Comparison of ENCODE assay signal across 8 cellular contexts in genomic region chr11:69297926-69298777, GRCh38. TPM values are rescaled to one million over a fixed set of nuclear protein-coding genes. Genes with fewer than 3 reads are reported as not detected.
DNase-seq lines count a peak whose midpoint lies in the region; ATAC-seq and TF ChIP-seq lines count a peak whose summit lies in the region.

No MANE protein-coding gene starts in this region.

- H3K4me2 ChIP-seq in PC-9: peak overlapping the region; percentile 98

- 0 out of 2 replicates have a peak, but pooled peaks cover 7% of the 10 kb centered on the region for H4K20me1 ChIP-seq in PC-9 (ENCODE audit: insufficient read depth)

- H3K79me2 ChIP-seq in PC-9 (ENCODE audit: low read depth): peaks cover 87% of the 10 kb centered on the region

- CTCF ChIA-PET in PC-9 (lab: Charles Lee): interaction anchor here (0.6 to 2.2 kb wide), 9 partner anchors 38 to 212 kb away, joined by 3 to 11 read pairs (median 3); no protein-coding TSS in a partner anchor

- H3K4me3 Mint-ChIP-seq in stimulated activated naive B cell treated with anti-CD40 and anti-IgM and Interleukin-4, amounts not matched to agents 10 μg/mL and 1 μg/mL and 100 μg/mL, for 72 hours: peak overlapping the region; percentile 57 to 63

- POLR2A ChIA-PET in PC-9 (lab: Charles Lee; ENCODE audit: unreplicated experiment): interaction anchor here (0.5 to 2.3 kb wide), 21 partner anchors 11 to 830 kb away, joined by 3 to 26 read pairs (median 4); no protein-coding TSS in a partner anchor

- intact Hi-C loops in PC-9 (cut with micrococcal nuclease; ENCODE audit: unreplicated experiment) (loop anchor here (1.0 to 10.0 kb wide), 12 partner anchors 17 to 377 kb away; partner anchors contain the start of gene LTO1), body of pancreas (cut with DNase I) (no loop called here)

- in situ Hi-C loops in ACHN (cut with HindIII; ENCODE audit: low pct_ligation_motif_present, low pct_unique_long_range_greater_than_20kb, low sequenced_read_pairs): no loop called here

- 51 to 61% methylated on average over 26 of the region's 26 CpGs for WGBS in body of pancreas, 2 donors

- H3K9me2 ChIP-seq in PC-9 (ENCODE audit: insufficient read depth): no peaks in the 10 kb centered on the region

- no peak overlapping the region for H2AFZ ChIP-seq in PC-9

- H3K36me3 ChIP-seq in PC-9 (ENCODE audit: low read depth) (peaks cover 59% of the 10 kb centered on the region), body of pancreas (replicated peaks in 1 of 2; ENCODE audit: insufficient read depth in 1 of 2, low read depth in 2 of 2) (no peaks in the 10 kb centered on the region)

- H3K4me3 ChIP-seq in PC-9 (peak overlapping the region; percentile 97), body of pancreas (no peak overlapping the region)

- H3K27ac ChIP-seq in PC-9 (peak overlapping the region; percentile 98), body of pancreas (peak overlapping the region; percentile 76 to 91 (median 86))

- no peak for TF ChIP-seq CTCF in PC-9 (conservative IDR thresholded peaks at IDR 0.05)
- TF ChIP-seq CTCF in body of pancreas (IDR thresholded peaks at IDR 0.05): no peak

- ATAC-seq in GM18517 (IDR thresholded peaks at IDR 0.05; ENCODE audit: unreplicated experiment) (peak; percentile 56), HG03066 (IDR thresholded peaks at IDR 0.05; ENCODE audit: low read depth, unreplicated experiment) (peak; percentile 58), body of pancreas (peak; percentile 65)
- peak; percentile 60 to 68 for ATAC-seq in stimulated activated naive B cell treated with anti-CD40 and anti-IgM and Interleukin-4, amounts not matched to agents 10 μg/mL and 1 μg/mL and 100 μg/mL, for 72 hours (replicated peaks)

- H3K36me3 Mint-ChIP-seq in stimulated activated naive B cell treated with anti-CD40 and anti-IgM and Interleukin-4, amounts not matched to agents 10 μg/mL and 1 μg/mL and 100 μg/mL, for 72 hours: peaks cover 0 to 2% of the 10 kb centered on the region in 2 donors

- H3K27me3 Mint-ChIP-seq in stimulated activated naive B cell treated with anti-CD40 and anti-IgM and Interleukin-4, amounts not matched to agents 10 μg/mL and 1 μg/mL and 100 μg/mL, for 72 hours: no peaks in the 10 kb centered on the region

- no peaks in the 10 kb centered on the region for H3K27me3 ChIP-seq in PC-9 (ENCODE audit: insufficient read depth, low read depth)
- no peaks in the 10 kb centered on the region for H3K27me3 ChIP-seq in body of pancreas

- TF ChIP-seq POLR2A in body of pancreas (IDR thresholded peaks at IDR 0.05): peak in 2 of 3 donors; percentile 49 to 59

- H3F3A ChIP-seq in PC-9 (ENCODE audit: insufficient read depth, low read depth): peaks cover 82% of the 10 kb centered on the region

- H3K27ac Mint-ChIP-seq in stimulated activated naive B cell treated with anti-CD40 and anti-IgM and Interleukin-4, amounts not matched to agents 10 μg/mL and 1 μg/mL and 100 μg/mL, for 72 hours: peak overlapping the region; percentile 97

- peaks cover 71 to 96% of the 10 kb centered on the region in 2 donors for H3K4me1 Mint-ChIP-seq in stimulated activated naive B cell treated with anti-CD40 and anti-IgM and Interleukin-4, amounts not matched to agents 10 μg/mL and 1 μg/mL and 100 μg/mL, for 72 hours

- H3K9me3 ChIP-seq in PC-9 (ENCODE audit: insufficient read depth, low read depth) (no peaks in the 10 kb centered on the region), body of pancreas (no peaks in the 10 kb centered on the region)

- peaks cover 0 to 9% of the 10 kb centered on the region in 2 donors for H3K9me3 Mint-ChIP-seq in stimulated activated naive B cell treated with anti-CD40 and anti-IgM and Interleukin-4, amounts not matched to agents 10 μg/mL and 1 μg/mL and 100 μg/mL, for 72 hours

- H3K4me1 ChIP-seq in PC-9 (replicated peaks; ENCODE audit: insufficient read depth) (peaks cover 63% of the 10 kb centered on the region), body of pancreas (peaks cover 32% of the 10 kb centered on the region)

- BruUV-seq in PC-9 (replicated peaks; lab: Mats Ljungman, UMichigan): TSS peak; percentile 23

- DNase-seq in ACHN (peak; percentile 97), PC-9 (peak; percentile 95 to 100), body of pancreas (peak; percentile 44 to 80 (median 60)), iris pigment epithelial cell (ENCODE audit: low read depth) (peak; percentile 93), iPS-NIHi11 (ENCODE audit: low spot score) (no peak)
- peak; percentile 79 for DNase-seq in stimulated activated naive B cell treated with anti-CD40 and anti-IgM and Interleukin-4, amounts not matched to agents 10 μg/mL and 1 μg/mL and 100 μg/mL, for 72 hours

RNA-seq across cellular contexts. Expression of gene MYEOV, which starts 4.2 kb away (rescaled TPM):
- total RNA-seq in PC-9 (2021) (182 and 232 TPM in 2 replicates), body of pancreas (1 to 10 TPM; 2.3 to 7.0 TPM)

Comparison
In these comparisons a context has a peak if more than half of its experiments do, and no peak if none do; other contexts are left out.
1. RNA of gene MYEOV, which starts 4.2 kb away (total RNA-seq): 182 to 232 TPM in PC-9; 2.3 to 7.0 TPM in body of pancreas; every median in the first group is over 10 times any median in the second.
2. Peak in every context shown above with its lines, with median percentiles within 50 percentile points of each other: ATAC-seq.